In genomic region chr13:19606737-19607136, GRCh38 we compare ENCODE assay signal across 37 cellular contexts. TPM values are rescaled to one million over a fixed set of nuclear protein-coding genes. Genes with fewer than 3 reads are reported as not detected.
"Had no signal": no experiment of that assay in that cellular context is flagged by ENCODE, and none has a peak within 500 bp of the region (broad histone marks: within the 10 kb centered on the region; RNA-seq: fewer than 3 reads in every experiment).

No MANE protein-coding gene starts in this region.

- H3K9me3 ChIP-seq: adrenal gland, body of pancreas had no signal

- FAIRE-seq: astrocyte, TTC549 had no signal

- ATAC-seq: activated CD8-positive, alpha-beta T cell treated with anti-CD3 and anti-CD28 coated beads for 36 hours; activated naive CD4-positive, alpha-beta T cell treated with anti-CD3 and anti-CD28 coated beads, Interleukin-2, amount 50 U/mL, for 72 hours; activated T-cell treated with anti-CD3 and anti-CD28 coated beads, Interleukin-2, amount 50 U/mL, for 4 hours; activated T-cell treated with anti-CD3 and anti-CD28 coated beads, Interleukin-2, amount 50 U/mL, for 72 hours; activated T-helper 17 cell treated with anti-CD3 and anti-CD28 coated beads, Interleukin-2, amount 50 U/mL, for 72 hours; body of pancreas; T-helper 17 cell had no signal

- H3K36me3 ChIP-seq: adrenal gland, brain microvascular endothelial cell, breast epithelium had no signal

- H3K4me1 ChIP-seq: breast epithelium had no signal

- H3K27ac Mint-ChIP-seq: activated B cell treated with CpG ODN at 0.5 μM for 24 hours; activated CD4-positive, alpha-beta memory T cell treated with anti-CD3 and anti-CD28 coated beads for 36 hours; activated CD4-positive, alpha-beta T cell treated with anti-CD3 and anti-CD28 coated beads, Interleukin-2, amount 10 ng/mL, durations not matched to agents 24 days and 14 days; activated CD8-positive, alpha-beta T cell treated with anti-CD3 and anti-CD28 coated beads for 36 hours; activated naive CD4-positive, alpha-beta T cell treated with anti-CD3 and anti-CD28 coated beads for 36 hours; activated naive CD4-positive, alpha-beta T cell treated with anti-CD3 and anti-CD28 coated beads, Interleukin-2, amount 50 U/mL, for 72 hours; activated naive CD8-positive, alpha-beta T cell treated with anti-CD3 and anti-CD28 coated beads for 36 hours; activated T-cell treated with anti-CD3 and anti-CD28 coated beads, Interleukin-2, amount 50 U/mL, for 72 hours; activated T-helper 1 cell treated with anti-CD3 and anti-CD28 coated beads, Interleukin-12 subunit alpha, Interleukin-12 subunit beta, Interleukin-2, Interleukin-4 antibody, amounts not matched to agents 30 ng/mL and 10 ng/mL and 1 ng/mL, durations not matched to agents 14 hours and 24 hours and 36 hours; activated T-helper 17 cell treated with anti-CD3 and anti-CD28 coated beads, Interleukin-2, amount 50 U/mL, for 72 hours; T-helper 17 cell had no signal

- H3K4me3 ChIP-seq: adrenal gland, body of pancreas, breast epithelium had no signal

- H3K4me1 Mint-ChIP-seq: activated CD4-positive, alpha-beta T cell treated with anti-CD3 and anti-CD28 coated beads, Interleukin-2, amount 10 ng/mL, durations not matched to agents 24 days and 14 days; activated T-helper 17 cell treated with anti-CD3 and anti-CD28 coated beads, Interleukin-2, amount 50 U/mL, for 72 hours; T-helper 17 cell had no signal

- H3K27ac ChIP-seq: adrenal gland, body of pancreas, brain microvascular endothelial cell, breast epithelium, VCaP had no signal

- H3K27me3 ChIP-seq: body of pancreas, brain microvascular endothelial cell, breast epithelium had no signal

- H3K4me3 Mint-ChIP-seq: activated B cell treated with CpG ODN at 0.5 μM for 24 hours; activated CD4-positive, alpha-beta memory T cell treated with anti-CD3 and anti-CD28 coated beads for 36 hours; activated CD4-positive, alpha-beta T cell treated with anti-CD3 and anti-CD28 coated beads, Interleukin-2, amount 10 ng/mL, durations not matched to agents 24 days and 14 days; activated CD8-positive, alpha-beta T cell treated with anti-CD3 and anti-CD28 coated beads for 36 hours; activated naive CD4-positive, alpha-beta T cell treated with anti-CD3 and anti-CD28 coated beads for 36 hours; activated naive CD8-positive, alpha-beta T cell treated with anti-CD3 and anti-CD28 coated beads for 36 hours; activated T-cell treated with anti-CD3 and anti-CD28 coated beads, Interleukin-2, amount 50 U/mL, for 4 hours; activated T-cell treated with anti-CD3 and anti-CD28 coated beads, Interleukin-2, amount 50 U/mL, for 72 hours; activated T-helper 1 cell treated with anti-CD3 and anti-CD28 coated beads, Interleukin-12 subunit alpha, Interleukin-12 subunit beta, Interleukin-2, Interleukin-4 antibody, amounts not matched to agents 30 ng/mL and 10 ng/mL and 1 ng/mL, durations not matched to agents 14 hours and 24 hours and 36 hours; activated T-helper 17 cell treated with anti-CD3 and anti-CD28 coated beads, Interleukin-2, amount 50 U/mL, for 72 hours; T-helper 17 cell had no signal

- DNase-seq: activated B cell treated with CpG ODN at 0.5 μM for 24 hours; activated CD4-positive, alpha-beta memory T cell treated with anti-CD3 and anti-CD28 coated beads for 36 hours; activated CD4-positive, alpha-beta T cell treated with anti-CD3 and anti-CD28 coated beads for 4 hours; activated CD4-positive, alpha-beta T cell treated with anti-CD3 and anti-CD28 coated beads, Interleukin-2, amount 10 ng/mL, durations not matched to agents 24 days and 14 days; activated CD4-positive, alpha-beta T cell treated with anti-CD3 and anti-CD28 coated beads, Interleukin-2, amount 50 U/mL, for 1 hour; activated CD4-positive, alpha-beta T cell treated with anti-CD3 and anti-CD28 coated beads, Interleukin-2, amount 50 U/mL, for 4 hours; activated CD4-positive, CD25-positive, alpha-beta regulatory T cell treated with anti-CD3 and anti-CD28 coated beads, Interleukin-2, amount 50 U/mL, for 72 hours; activated CD8-positive, alpha-beta memory T cell treated with anti-CD3 and anti-CD28 coated beads, Interleukin-2, amount 50 U/mL, for 4 hours; activated CD8-positive, alpha-beta T cell treated with anti-CD3 and anti-CD28 coated beads for 36 hours; activated effector memory CD4-positive, alpha-beta T cell treated with anti-CD3 and anti-CD28 coated beads, Interleukin-2, amount 50 U/mL, for 16 hours; activated gamma-delta T cell treated with Interleukin-2 at 50 U/mL for 16 hours; activated naive CD4-positive, alpha-beta T cell; activated naive CD4-positive, alpha-beta T cell treated with anti-CD3 and anti-CD28 coated beads for 36 hours; activated naive CD4-positive, alpha-beta T cell treated with anti-CD3 and anti-CD28 coated beads, Interleukin-2, amount 50 U/mL, for 16 hours; activated naive CD8-positive, alpha-beta T cell treated with anti-CD3 and anti-CD28 coated beads for 36 hours; activated T-cell treated with anti-CD3 and anti-CD28 coated beads for 4 hours; activated T-cell treated with anti-CD3 and anti-CD28 coated beads, Interleukin-2, amount 50 U/mL, for 1 hour; activated T-cell treated with anti-CD3 and anti-CD28 coated beads, Interleukin-2, amount 50 U/mL, for 4 hours; activated T-cell treated with anti-CD3 and anti-CD28 coated beads, Interleukin-2, amount 50 U/mL, for 72 hours; adrenal gland; amniotic stem cell; aorta; body of pancreas; brain microvascular endothelial cell; central memory CD4-positive, alpha-beta T cell; T-helper 17 cell had no signal

RNA-seq across cellular contexts. Expression of gene TPTE2, which starts 45.4 kb away (rescaled TPM):
- total RNA-seq: activated B cell treated with CpG ODN at 0.5 μM for 24 hours; activated CD4-positive, alpha-beta T cell treated with anti-CD3 and anti-CD28 coated beads, Interleukin-2, amount 10 ng/mL, durations not matched to agents 24 days and 14 days; activated CD8-positive, alpha-beta memory T cell treated with anti-CD3 and anti-CD28 coated beads for 36 hours; activated naive CD4-positive, alpha-beta T cell treated with anti-CD3 and anti-CD28 coated beads for 36 hours; activated naive CD8-positive, alpha-beta T cell treated with anti-CD3 and anti-CD28 coated beads for 36 hours; activated T-cell treated with anti-CD3 and anti-CD28 coated beads, Interleukin-2, amount 50 U/mL, for 4 hours; activated T-helper 1 cell treated with anti-CD3 and anti-CD28 coated beads, Interleukin-12 subunit alpha, Interleukin-12 subunit beta, Interleukin-2, Interleukin-4 antibody, amounts not matched to agents 30 ng/mL and 10 ng/mL and 1 ng/mL, durations not matched to agents 14 hours and 24 hours and 36 hours; astrocyte; body of pancreas; cardiac septum; cerebellum; T-helper 2 cell treated with Interferon-gamma antibody and Interleukin-4, amounts not matched to agents 100 ng/mL and 5 ng/mL, for 36 hours had no signal
